In the genomic region with DNA sequence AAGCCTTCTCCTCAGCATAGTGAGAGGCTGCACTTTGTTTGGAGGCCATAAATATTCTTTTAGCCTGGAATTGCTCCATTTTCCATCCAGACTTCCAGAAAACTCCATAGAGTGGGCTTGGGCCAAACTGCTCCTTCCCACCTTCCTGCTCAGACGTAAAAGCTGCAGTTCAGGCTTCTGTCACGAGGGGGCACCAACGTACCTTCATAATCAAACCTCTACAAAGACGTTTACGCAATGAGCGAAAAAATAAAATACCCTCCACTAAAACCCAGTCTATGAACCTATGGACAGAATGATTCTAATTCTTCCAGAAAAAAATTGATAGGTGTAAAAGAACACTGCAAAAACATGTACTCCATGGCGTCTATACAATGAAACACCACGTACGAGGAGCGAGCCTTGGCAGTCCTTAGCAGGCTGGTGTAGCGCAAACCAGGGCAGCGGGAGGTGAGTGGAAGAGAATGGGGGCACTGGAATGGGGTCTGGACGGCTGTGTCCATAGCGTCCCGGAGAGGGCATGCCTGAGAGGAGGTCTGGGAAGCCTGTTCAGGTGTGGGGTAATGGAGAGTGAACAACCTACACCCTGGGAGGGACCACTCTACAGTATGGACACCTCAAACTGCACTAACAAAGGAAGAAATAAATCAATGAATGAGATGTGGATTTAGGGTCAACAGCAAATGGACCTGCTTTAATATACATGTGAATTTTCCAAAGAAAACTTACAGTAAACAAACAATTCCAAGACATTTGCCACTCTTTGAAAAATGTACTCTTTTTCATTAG, we compare ENCODE assay signal across 8 cellular contexts.
DNase-seq lines count a peak whose midpoint lies in the region; ATAC-seq and TF ChIP-seq lines count a peak whose summit lies in the region.

No MANE protein-coding gene starts in this region.

- DNase-seq in AG20443 (ENCODE audit: low spot score), result peak; percentile 21
- DNase-seq in GM19238 (ENCODE audit: insufficient read length, low spot score), result peak; percentile 10
- DNase-seq in MV-4-11 (lab: John Stamatoyannopoulos, UW), result peak; percentile 28
- peak; percentile 38 to 50 (median 43) for DNase-seq in T-helper 2 cell
- peak; percentile 79 for DNase-seq in astrocyte of the hippocampus (ENCODE audit: low read depth, low spot score)
- peak; percentile 52 to 60 for DNase-seq in hippocampal formation (lab: John Stamatoyannopoulos, UW)
- no peak for DNase-seq in retinal pigment epithelial cell (ENCODE audit: low read depth)

- ATAC-seq in GM21367 (IDR thresholded peaks at IDR 0.05; ENCODE audit: unreplicated experiment), result no peak

- TF ChIP-seq CTCF in retinal pigment epithelial cell (conservative IDR thresholded peaks at IDR 0.05; ENCODE audit: low read depth, low read length), result peak; percentile 80

- peak overlapping the region; percentile 39 for H3K4me3 ChIP-seq in retinal pigment epithelial cell (ENCODE audit: low read length)
